Comparison of ENCODE assay signal across 1 cellular context in the genomic region with DNA sequence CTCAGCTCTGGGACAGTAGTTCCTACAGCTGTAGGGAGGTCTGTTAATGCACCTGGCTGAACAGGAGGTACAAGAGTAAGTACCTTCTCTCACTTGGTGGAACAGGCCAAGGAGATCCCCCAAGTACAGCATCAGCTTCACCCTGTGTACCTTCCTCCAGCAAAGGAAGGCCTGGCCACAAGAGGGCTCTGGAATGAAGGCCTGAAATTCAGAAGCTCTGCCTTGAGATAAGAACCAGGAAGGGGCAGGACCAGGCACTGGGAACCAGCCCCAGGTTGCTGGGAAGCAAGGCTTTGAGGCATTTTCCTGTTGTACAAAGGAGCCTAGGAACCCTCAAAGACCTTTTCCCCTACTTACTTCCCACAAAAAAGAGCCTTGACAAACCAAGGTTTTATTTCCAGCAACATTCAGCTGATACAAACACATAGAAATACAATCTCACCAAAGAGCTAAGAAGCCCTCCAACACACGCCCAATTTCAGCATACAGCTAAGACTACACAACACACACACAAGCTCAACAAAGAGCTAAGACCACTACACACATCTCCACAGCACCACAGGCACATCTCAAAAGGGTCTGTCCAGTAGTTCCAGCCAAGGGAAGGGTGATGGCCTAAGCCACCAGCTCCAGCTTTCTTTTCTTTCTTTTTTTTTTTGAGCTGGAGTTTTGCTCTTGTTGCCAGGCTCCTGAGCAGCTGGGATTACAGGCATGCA.
TF ChIP-seq lines count a peak whose summit lies in the region.

No MANE protein-coding gene starts in this region.

TF ChIP-seq in HEK293, 187 proteins besides CTCF, POLR2A, EP300 and RAD21 (continued from another document):
- TF ChIP-seq, protein P1, sequence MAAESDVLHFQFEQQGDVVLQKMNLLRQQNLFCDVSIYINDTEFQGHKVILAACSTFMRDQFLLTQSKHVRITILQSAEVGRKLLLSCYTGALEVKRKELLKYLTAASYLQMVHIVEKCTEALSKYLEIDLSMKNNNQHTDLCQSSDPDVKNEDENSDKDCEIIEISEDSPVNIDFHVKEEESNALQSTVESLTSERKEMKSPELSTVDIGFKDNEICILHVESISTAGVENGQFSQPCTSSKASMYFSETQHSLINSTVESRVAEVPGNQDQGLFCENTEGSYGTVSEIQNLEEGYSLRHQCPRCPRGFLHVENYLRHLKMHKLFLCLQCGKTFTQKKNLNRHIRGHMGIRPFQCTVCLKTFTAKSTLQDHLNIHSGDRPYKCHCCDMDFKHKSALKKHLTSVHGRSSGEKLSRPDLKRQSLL (tag by site-specific recombination; IDR thresholded peaks at IDR 0.05) = no peak
- TF ChIP-seq ZNF302 (tag by site-specific recombination; IDR thresholded peaks at IDR 0.05; ENCODE audit: low read depth) (no peak), ZNF335 (tag by site-specific recombination; conservative IDR thresholded peaks at IDR 0.05) (no peak), ZNF280C (tag by site-specific recombination; IDR thresholded peaks at IDR 0.05) (no peak), ZNF133 (tag by site-specific recombination; IDR thresholded peaks at IDR 0.05) (peak; percentile 99), ZNF221 (tag by site-specific recombination; IDR thresholded peaks at IDR 0.05; ENCODE audit: borderline replicate concordance) (no peak), ZEB2 (tag by site-specific recombination; IDR thresholded peaks at IDR 0.05) (no peak)
- TF ChIP-seq, protein P2, sequence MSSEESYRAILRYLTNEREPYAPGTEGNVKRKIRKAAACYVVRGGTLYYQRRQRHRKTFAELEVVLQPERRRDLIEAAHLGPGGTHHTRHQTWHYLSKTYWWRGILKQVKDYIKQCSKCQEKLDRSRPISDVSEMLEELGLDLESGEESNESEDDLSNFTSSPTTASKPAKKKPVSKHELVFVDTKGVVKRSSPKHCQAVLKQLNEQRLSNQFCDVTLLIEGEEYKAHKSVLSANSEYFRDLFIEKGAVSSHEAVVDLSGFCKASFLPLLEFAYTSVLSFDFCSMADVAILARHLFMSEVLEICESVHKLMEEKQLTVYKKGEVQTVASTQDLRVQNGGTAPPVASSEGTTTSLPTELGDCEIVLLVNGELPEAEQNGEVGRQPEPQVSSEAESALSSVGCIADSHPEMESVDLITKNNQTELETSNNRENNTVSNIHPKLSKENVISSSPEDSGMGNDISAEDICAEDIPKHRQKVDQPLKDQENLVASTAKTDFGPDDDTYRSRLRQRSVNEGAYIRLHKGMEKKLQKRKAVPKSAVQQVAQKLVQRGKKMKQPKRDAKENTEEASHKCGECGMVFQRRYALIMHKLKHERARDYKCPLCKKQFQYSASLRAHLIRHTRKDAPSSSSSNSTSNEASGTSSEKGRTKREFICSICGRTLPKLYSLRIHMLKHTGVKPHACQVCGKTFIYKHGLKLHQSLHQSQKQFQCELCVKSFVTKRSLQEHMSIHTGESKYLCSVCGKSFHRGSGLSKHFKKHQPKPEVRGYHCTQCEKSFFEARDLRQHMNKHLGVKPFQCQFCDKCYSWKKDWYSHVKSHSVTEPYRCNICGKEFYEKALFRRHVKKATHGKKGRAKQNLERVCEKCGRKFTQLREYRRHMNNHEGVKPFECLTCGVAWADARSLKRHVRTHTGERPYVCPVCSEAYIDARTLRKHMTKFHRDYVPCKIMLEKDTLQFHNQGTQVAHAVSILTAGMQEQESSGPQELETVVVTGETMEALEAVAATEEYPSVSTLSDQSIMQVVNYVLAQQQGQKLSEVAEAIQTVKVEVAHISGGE (tag by site-specific recombination; conservative IDR thresholded peaks at IDR 0.05; ENCODE audit: low read depth) = no peak
- TF ChIP-seq, protein P3, sequence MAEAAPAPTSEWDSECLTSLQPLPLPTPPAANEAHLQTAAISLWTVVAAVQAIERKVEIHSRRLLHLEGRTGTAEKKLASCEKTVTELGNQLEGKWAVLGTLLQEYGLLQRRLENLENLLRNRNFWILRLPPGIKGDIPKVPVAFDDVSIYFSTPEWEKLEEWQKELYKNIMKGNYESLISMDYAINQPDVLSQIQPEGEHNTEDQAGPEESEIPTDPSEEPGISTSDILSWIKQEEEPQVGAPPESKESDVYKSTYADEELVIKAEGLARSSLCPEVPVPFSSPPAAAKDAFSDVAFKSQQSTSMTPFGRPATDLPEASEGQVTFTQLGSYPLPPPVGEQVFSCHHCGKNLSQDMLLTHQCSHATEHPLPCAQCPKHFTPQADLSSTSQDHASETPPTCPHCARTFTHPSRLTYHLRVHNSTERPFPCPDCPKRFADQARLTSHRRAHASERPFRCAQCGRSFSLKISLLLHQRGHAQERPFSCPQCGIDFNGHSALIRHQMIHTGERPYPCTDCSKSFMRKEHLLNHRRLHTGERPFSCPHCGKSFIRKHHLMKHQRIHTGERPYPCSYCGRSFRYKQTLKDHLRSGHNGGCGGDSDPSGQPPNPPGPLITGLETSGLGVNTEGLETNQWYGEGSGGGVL (tag by site-specific recombination; IDR thresholded peaks at IDR 0.05) = no peak
TF ChIP-seq in HEK293: peak in this region for 4.
